Comparison of ENCODE assay signal across 18 cellular contexts in the genomic region with DNA sequence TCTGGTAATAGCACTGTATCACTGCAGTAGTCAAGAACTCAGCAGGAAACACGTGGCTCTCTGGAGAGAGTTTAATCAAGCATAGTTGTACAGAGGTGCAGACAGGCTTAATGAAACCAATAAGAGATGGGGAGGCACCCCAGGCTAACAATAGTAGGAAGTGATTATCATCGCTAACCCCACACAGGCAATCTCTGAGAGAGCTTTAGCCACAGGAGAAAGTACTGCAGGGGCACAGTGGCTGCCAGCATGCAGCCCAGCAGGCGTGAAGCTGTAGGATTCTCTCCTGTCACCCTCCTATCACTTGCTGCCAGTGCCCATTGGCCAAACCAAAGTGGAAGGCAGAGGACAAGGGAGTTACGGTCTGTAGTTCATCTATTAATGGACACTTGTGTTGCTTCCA.
A peak's percentile ranks its signal among the peaks of the same experiment; 100 is the strongest.
DNase-seq lines count a peak whose midpoint lies in the region; ATAC-seq and TF ChIP-seq lines count a peak whose summit lies in the region.
"Had no signal": no experiment of that assay in that cellular context is flagged by ENCODE, and none has a peak within 500 bp of the region (broad histone marks: within the 10 kb centered on the region; RNA-seq: fewer than 3 reads in every experiment).

No MANE protein-coding gene starts in this region.

- TF ChIP-seq EP300 in tibial nerve (IDR thresholded peaks at IDR 0.05), result no peak

- H3K4me3 ChIP-seq in heart right ventricle (no peak overlapping the region), tibial nerve (no peak overlapping the region)
- H3K4me3 ChIP-seq: A549, psoas muscle had no signal

- H3K9me3 ChIP-seq in heart right ventricle, result no peaks in the 10 kb centered on the region
- H3K9me3 ChIP-seq in tibial nerve, result no peaks in the 10 kb centered on the region
- H3K9me3 ChIP-seq: A549, psoas muscle had no signal

- TF ChIP-seq CTCF in heart right ventricle (IDR thresholded peaks at IDR 0.05), result no peak
- no peak for TF ChIP-seq CTCF in tibial nerve (IDR thresholded peaks at IDR 0.05)

- H3K27ac ChIP-seq in heart right ventricle (peak overlapping the region in 3 of 10 donors; percentile 39 to 50 (median 43)), tibial nerve (no peak overlapping the region), substantia nigra (ENCODE audit: low read depth, low read length, poor library complexity, severe bottlenecking) (no peak overlapping the region)
- H3K27ac ChIP-seq: A549, psoas muscle had no signal

- DNase-seq in Right ventricle myocardium inferior (ENCODE audit: missing footprints) (no peak), cardiac septum (ENCODE audit: low spot score) (no peak), NCI-H146 treated with DMSO at 0.1 percent for 48 hours (lab: John Stamatoyannopoulos, UW; ENCODE audit: unreplicated experiment) (peak; percentile 41), heart right ventricle (peak; percentile 6 to 11), Ammon's horn (ENCODE audit: low spot score) (no peak), tibial nerve (ENCODE audit: low spot score in 2 of 2) (no peak), substantia nigra (lab: John Stamatoyannopoulos, UW) (no peak)
- DNase-seq: activated gamma-delta T cell treated with Interleukin-2 at 50 U/mL for 16 hours; cerebellar nuclear complex; Karpas-422; kidney; NCI-H1105 treated with DMSO at 0.1 percent for 48 hours; NCI-H446 treated with DMSO at 0.1 percent for 48 hours; psoas muscle; stimulated activated CD4-positive, alpha-beta T cell treated with anti-CD3 and anti-CD28 coated beads, Interleukin-12 subunit alpha, Interleukin-12 subunit beta, amount 100 ng/mL, for 4 hours had no signal

- H3K36me3 ChIP-seq in heart right ventricle, result no peaks in the 10 kb centered on the region
- no peaks in the 10 kb centered on the region for H3K36me3 ChIP-seq in tibial nerve

- TF ChIP-seq POLR2A in tibial nerve (IDR thresholded peaks at IDR 0.05), result no peak

- H3K27me3 ChIP-seq in heart right ventricle, result peaks cover 0 to 4% (median 0%) of the 10 kb centered on the region in 7 donors
- no peaks in the 10 kb centered on the region for H3K27me3 ChIP-seq in tibial nerve

- 9 to 26% methylated on average over 4 of the region's 4 CpGs for WGBS in heart right ventricle, 2 donors
- WGBS in tibial nerve, 2 donors, result 49 to 61% methylated on average over 4 of the region's 4 CpGs

- peaks cover 0 to 20% (median 12%) of the 10 kb centered on the region in 9 donors for H3K4me1 ChIP-seq in heart right ventricle
- H3K4me1 ChIP-seq in tibial nerve, result no peaks in the 10 kb centered on the region
- H3K4me1 ChIP-seq: A549 had no signal

- intact Hi-C loops in Right ventricle myocardium inferior (cut with DNase I), result no loop called here
- intact Hi-C loops in cardiac septum (cut with DNase I), result loop anchor here (5.0 kb wide), 1 partner anchor 449 kb away; the partner anchor contains the start of gene RASGEF1B
- intact Hi-C loops in heart right ventricle (cut with DNase I), result no loop called here

- ATAC-seq in Right ventricle myocardium inferior (peak; percentile 65), heart right ventricle (peak; percentile 58 to 84 (median 73)), HG02798 (IDR thresholded peaks at IDR 0.05; ENCODE audit: poor library complexity, unreplicated experiment) (no peak)
- ATAC-seq: A549, HCT116 had no signal

Comparison
In these comparisons a context has a peak if more than half of its experiments do, and no peak if none do; other contexts are left out.
1. DNase-seq: peak in NCI-H146 treated with DMSO at 0.1 percent for 48 hours (single experiment) and heart right ventricle (2 of 2); none in Right ventricle myocardium inferior (single experiment), cardiac septum (single experiment), Ammon's horn (single experiment), tibial nerve (0 of 2) and substantia nigra (0 of 49).